16 cellular contexts compared by ENCODE assay signal in the genomic region with DNA sequence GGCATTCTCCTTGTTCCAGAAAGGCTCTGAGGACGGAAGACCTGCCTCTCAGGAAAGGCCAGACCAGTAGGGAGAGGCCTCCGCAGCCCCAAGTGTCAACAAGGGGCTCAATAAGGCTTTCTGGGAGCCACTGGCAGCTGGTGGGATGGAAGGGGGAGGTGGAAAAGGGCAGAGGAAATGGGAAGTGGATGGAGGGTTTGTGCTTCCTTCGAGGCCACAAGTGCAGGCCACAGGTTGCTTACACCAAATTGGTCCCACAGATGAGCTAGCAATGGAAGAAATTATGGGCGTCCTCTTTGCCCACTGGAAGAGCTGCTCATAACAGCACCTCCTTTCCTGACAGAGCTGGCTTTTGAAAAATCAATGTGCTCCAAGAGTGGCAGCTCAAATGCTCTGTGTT. TPM values are rescaled to one million over a fixed set of nuclear protein-coding genes. Genes with fewer than 3 reads are reported as not detected.
DNase-seq lines count a peak whose midpoint lies in the region; ATAC-seq, FAIRE-seq and TF ChIP-seq lines count a peak whose summit lies in the region.
"Had no signal": no experiment of that assay in that cellular context is flagged by ENCODE, and none has a peak within 500 bp of the region (broad histone marks: within the 10 kb centered on the region; RNA-seq: fewer than 3 reads in every experiment).

No MANE protein-coding gene starts in this region.

- no peak overlapping the region for H2BK15ac ChIP-seq in neuronal stem cell (ENCODE audit: low read length)

- H2AK5ac ChIP-seq in neuronal stem cell (ENCODE audit: low read depth, low read length), result peak overlapping the region; percentile 36

- TF ChIP-seq POLR2A in GM12878 (IDR thresholded peaks at IDR 0.05; ENCODE audit: low read depth, low read length), result 0 out of 2 replicates have a peak, but pooled peaks have one; percentile 14

- peak overlapping the region; percentile 73 for H3K18ac ChIP-seq in neuronal stem cell (ENCODE audit: low read length)

- BruUV-seq in GM12878 (replicated peaks; lab: Mats Ljungman, UMichigan) (no TSS peak), PC-3 (replicated peaks; lab: Mats Ljungman, UMichigan) (no TSS peak)

- no peak overlapping the region for H3K14ac ChIP-seq in neuronal stem cell (ENCODE audit: low read length)

- intact Hi-C loops in GM12878 (cut with micrococcal nuclease; ENCODE audit: unreplicated experiment) (no loop called here), PC-3 (cut with micrococcal nuclease) (no loop called here)

- no peaks in the 10 kb centered on the region for H3K9me2 ChIP-seq in PC-3 (replicated peaks; ENCODE audit: low read length)

- no peaks in the 10 kb centered on the region for H4K20me1 ChIP-seq in GM12878 (ENCODE audit: control insufficient read depth, insufficient read depth)
- H4K20me1 ChIP-seq in PC-3 (ENCODE audit: low read length), result no peaks in the 10 kb centered on the region

- H3K36me3 ChIP-seq in HUES48 (ENCODE audit: control insufficient read depth, insufficient read depth, low read length), result peaks cover 5% of the 10 kb centered on the region; the same call in 1 of the 2 replicates
- H3K36me3 ChIP-seq in GM12878 (ENCODE audit: control insufficient read depth in 2 of 2, insufficient read depth in 2 of 2, low read length in 1 of 2), result peaks cover 3 to 6% of the 10 kb centered on the region in 2 experiments; a peak in 3 of 4 replicates
- H3K36me3 ChIP-seq in neuronal stem cell (replicated peaks in 1 of 2; ENCODE audit: control insufficient read depth in 2 of 2, insufficient read depth in 2 of 2, low read length in 2 of 2), result peaks cover 7 to 45% of the 10 kb centered on the region in 2 donors
- H3K36me3 ChIP-seq in PC-3 (ENCODE audit: low read depth, low read length), result peaks cover 7% of the 10 kb centered on the region; the same call in 1 of the 2 replicates

- no peak overlapping the region for H2BK12ac ChIP-seq in neuronal stem cell (ENCODE audit: low read length)

- H2BK120ac ChIP-seq in neuronal stem cell (ENCODE audit: low read depth, low read length), result no peak overlapping the region

- H3K4me2 ChIP-seq in GM12878 (ENCODE audit: control insufficient read depth, insufficient read depth) (no peak overlapping the region), neuronal stem cell (ENCODE audit: insufficient read depth, low read length, poor library complexity, severe bottlenecking) (no peak overlapping the region), PC-3 (ENCODE audit: low read length) (no peak overlapping the region)

- H3K9me3 ChIP-seq in HUES48 (ENCODE audit: control insufficient read depth, insufficient read depth, low read length) (no peaks in the 10 kb centered on the region), GM12878 (replicated peaks; ENCODE audit: control insufficient read depth, insufficient read depth, low read length) (no peaks in the 10 kb centered on the region), neuronal stem cell (replicated peaks in 1 of 2; ENCODE audit: control insufficient read depth in 2 of 2, insufficient read depth in 1 of 2, low read depth in 1 of 2, low read length in 2 of 2) (no peaks in the 10 kb centered on the region), PC-3 (ENCODE audit: low read length) (no peaks in the 10 kb centered on the region)
- H3K9me3 ChIP-seq: thoracic aorta had no signal

- RAD21 ChIA-PET in GM12878 (lab: Charles Lee; ENCODE audit: unreplicated experiment), result interaction anchor here (1.8 kb wide), 1 partner anchor 20 kb away, joined by 10 read pairs; no protein-coding TSS in a partner anchor

- TF ChIP-seq CTCF in GM12878 (IDR thresholded peaks at IDR 0.05 in 2 of 3, conservative IDR thresholded peaks at IDR 0.05 in 1 of 3; ENCODE audit: control insufficient read depth in 2 of 3, extremely low read depth in 1 of 3, insufficient read depth in 1 of 3, low read depth in 3 of 3, low read length in 3 of 3) (no peak), PC-3 (conservative IDR thresholded peaks at IDR 0.05; ENCODE audit: low read depth, low read length) (no peak)

- H3K4ac ChIP-seq in neuronal stem cell (ENCODE audit: low read length), result no peak overlapping the region

- H3K23ac ChIP-seq in neuronal stem cell (ENCODE audit: low read depth, low read length, poor library complexity), result no peak overlapping the region

- H3K9ac ChIP-seq in HUES48 (ENCODE audit: low read depth, low read length), result no peak overlapping the region
- H3K9ac ChIP-seq in GM12878 (ENCODE audit: control insufficient read depth, insufficient read depth, low read length), result no peak overlapping the region
- H3K9ac ChIP-seq in neuronal stem cell (ENCODE audit: low read depth, low read length, poor library complexity), result no peak overlapping the region
- H3K9ac ChIP-seq in PC-3 (ENCODE audit: low read length), result no peak overlapping the region

- in situ Hi-C loops in GM12878 (cut with MboI), result no loop called here

- POLR2A ChIA-PET in GM12878 (lab: Charles Lee), result interaction anchor here (0.5 to 3.5 kb wide), 2 partner anchors 14 to 572 kb away, joined by 3 to 16 read pairs; no protein-coding TSS in a partner anchor
- POLR2A ChIA-PET in PC-3 (lab: Charles Lee; ENCODE audit: unreplicated experiment), result no interaction called here

- H3K4me3 ChIP-seq in HUES48 (ENCODE audit: low read depth, low read length) (no peak overlapping the region), GM12878 (no peak overlapping the region), neuronal stem cell (ENCODE audit: low read length in 2 of 2) (no peak overlapping the region), PC-3 (ENCODE audit: low read length) (no peak overlapping the region)
- H3K4me3 ChIP-seq: lung, thoracic aorta had no signal

- WGBS in GM12878 (ENCODE audit: insufficient coverage, insufficient replicate concordance, low lambda C conversion rate, missing lambda C conversion rate), result 99% methylated on average over 4 of the region's 4 CpGs
- no CpG with 5 or more reads among the region's 4 CpGs for WGBS in neuronal stem cell (ENCODE audit: extremely low coverage in 2 of 2, insufficient read length in 2 of 2, insufficient replicate concordance in 1 of 2), 2 donors

- no peaks in the 10 kb centered on the region for H3K79me1 ChIP-seq in neuronal stem cell (ENCODE audit: low read depth, low read length)

- DNase-seq in NCI-H748 (lab: John Stamatoyannopoulos, UW; ENCODE audit: unreplicated experiment), result peak; percentile 68
- DNase-seq in NCI-H748 treated with DMSO at 0.1 percent for 48 hours (lab: John Stamatoyannopoulos, UW), result no peak
- no peak for DNase-seq in GM12878 (ENCODE audit: low read depth, low spot score)
- DNase-seq in neuronal stem cell (ENCODE audit: low spot score), result no peak
- DNase-seq in PC-3, result no peak
- DNase-seq in middle frontal gyrus (ENCODE audit: extremely low spot score, low spot score), result no peak
- DNase-seq: activated CD4-positive, alpha-beta T cell treated with anti-CD3 and anti-CD28 coated beads for 36 hours; DND-41; foreskin melanocyte; NCI-H446 treated with DMSO at 0.1 percent for 48 hours; SW 1271 had no signal

- TF ChIP-seq RAD21 in GM12878 (IDR thresholded peaks at IDR 0.05; ENCODE audit: insufficient read depth, low read depth, low read length), result no peak

- H2AFZ ChIP-seq in GM12878 (ENCODE audit: control insufficient read depth, low read depth, low read length) (no peak overlapping the region), neuronal stem cell (ENCODE audit: low read length) (peak overlapping the region; percentile 2), PC-3 (ENCODE audit: low read length) (no peak overlapping the region)

- H3K27me3 ChIP-seq in HUES48 (ENCODE audit: control insufficient read depth, insufficient read depth, low read length) (no peaks in the 10 kb centered on the region), GM12878 (replicated peaks in 1 of 2; ENCODE audit: control insufficient read depth in 2 of 2, insufficient read depth in 2 of 2, low read length in 1 of 2) (no peaks in the 10 kb centered on the region), neuronal stem cell (ENCODE audit: control insufficient read depth in 3 of 3, insufficient read depth in 3 of 3, low read depth in 1 of 3, low read length in 3 of 3) (no peaks in the 10 kb centered on the region), PC-3 (ENCODE audit: low read length) (no peaks in the 10 kb centered on the region)

- H2BK5ac ChIP-seq in neuronal stem cell (ENCODE audit: low read length), result no peak overlapping the region

- no peaks in the 10 kb centered on the region for H3F3A ChIP-seq in PC-3 (ENCODE audit: low read length, unreplicated experiment)

- H3K4me1 ChIP-seq in HUES48 (ENCODE audit: control insufficient read depth, insufficient read depth, low read length), result peaks cover 20% of the 10 kb centered on the region
- H3K4me1 ChIP-seq in GM12878 (ENCODE audit: control insufficient read depth, insufficient read depth, low read length), result peaks cover 14% of the 10 kb centered on the region
- peaks cover 10 to 18% of the 10 kb centered on the region in 2 donors for H3K4me1 ChIP-seq in neuronal stem cell (ENCODE audit: control insufficient read depth in 2 of 2, insufficient read depth in 1 of 2, low read depth in 1 of 2, low read length in 2 of 2)
- H3K4me1 ChIP-seq in PC-3 (ENCODE audit: insufficient read depth, low read length), result no peaks in the 10 kb centered on the region

- H4K8ac ChIP-seq in neuronal stem cell (ENCODE audit: low read depth, low read length), result no peak overlapping the region

- no peaks in the 10 kb centered on the region for H3K79me2 ChIP-seq in GM12878 (ENCODE audit: control insufficient read depth, insufficient read depth, low read length)
- no peaks in the 10 kb centered on the region for H3K79me2 ChIP-seq in PC-3 (ENCODE audit: low read length)

- TF ChIP-seq EP300 in GM12878 (IDR thresholded peaks at IDR 0.05; ENCODE audit: borderline replicate concordance in 1 of 2, control insufficient read depth in 1 of 2, low read depth in 2 of 2, low read length in 2 of 2), result no peak

- SMC1A ChIA-PET in GM12878 (lab: Charles Lee; ENCODE audit: uncharacterized antibody, unreplicated experiment), result interaction anchor here (0.9 to 2.6 kb wide), 6 partner anchors 10 to 177 kb away, joined by 3 to 15 read pairs (median 6); no protein-coding TSS in a partner anchor

- peak overlapping the region; percentile 90 for H3K27ac ChIP-seq in HUES48 (ENCODE audit: low read depth, low read length)
- no peak overlapping the region for H3K27ac ChIP-seq in GM12878 (ENCODE audit: control insufficient read depth, insufficient read depth)
- peak overlapping the region; percentile 10 for H3K27ac ChIP-seq in neuronal stem cell (replicated peaks; ENCODE audit: low read length)
- no peak overlapping the region for H3K27ac ChIP-seq in PC-3 (ENCODE audit: low read length)
- H3K27ac ChIP-seq: thoracic aorta had no signal

- no peak overlapping the region for H4K91ac ChIP-seq in neuronal stem cell (ENCODE audit: low read depth, low read length, poor library complexity)

- CTCF ChIA-PET in GM12878 (lab: Yijun Ruan, JAX), result interaction anchor here (1.1 to 2.2 kb wide), 5 partner anchors 8 to 177 kb away, joined by 3 to 19 read pairs (median 4); no protein-coding TSS in a partner anchor
- CTCF ChIA-PET in PC-3 (lab: Charles Lee), result interaction anchor here (0.6 kb wide), 1 partner anchor 324 kb away, joined by 8 read pairs; no protein-coding TSS in a partner anchor

- FAIRE-seq in GM12878 (lab: Jason Lieb, UNC), result no peak
- FAIRE-seq: endometrium had no signal

- ATAC-seq in GM12878 (no peak), PC-3 (no peak), HG03175 (IDR thresholded peaks at IDR 0.05; ENCODE audit: unreplicated experiment) (no peak)
- ATAC-seq: activated CD4-positive, alpha-beta T cell treated with anti-CD3 and anti-CD28 coated beads for 36 hours had no signal

RNA-seq across cellular contexts. Expression of gene P2RX4, which starts 28.2 kb away (rescaled TPM):
- total RNA-seq in GM12878 (2013; cell fraction: nucleolus; rRNA removed), result 75.0 TPM in 2 replicates
- total RNA-seq in GM12878 (2014; rRNA removed) (25.3 and 28.0 TPM in 2 replicates), GM12878 (2014; rRNA removed; fragmentation: Illumina TruSeq; extraction: Trizol) (15.3 and 17.3 TPM in 2 replicates), GM12878 (2021) (17.0 and 18.6 TPM in 2 replicates), PC-3 (2014; rRNA removed) (19.4 and 21.6 TPM in 2 replicates)
- 12.3 TPM for polyA plus RNA-seq in GM12878 (2011; ENCODE audit: low read depth)
- polyA plus RNA-seq in GM12878 (2011; rRNA removed) (35.2 and 43.4 TPM in 2 replicates), GM12878 (2014; fragmentation: Illumina TruSeq; extraction: Trizol) (10.4 and 16.2 TPM in 2 replicates), GM12878 (2014; fragmentation: Nextera tagmentation; extraction: Ambion mirVana) (10 to 100 TPM in 1 of 2 experiments, 1 to 10 TPM in 1; 9.0 to 11.3 TPM), GM12878 (2014; rRNA removed) (28.4 and 31.7 TPM in 2 replicates), GM12878 (2016; fragmentation: Nextera tagmentation; extraction: Ambion mirVana) (10 to 100 TPM; 22.4 to 27.4 TPM)
- polyA plus RNA-seq in GM12878 (2011; cell fraction: cytosol; rRNA removed), result 46.5 and 63.0 TPM in 2 replicates
- 59.7 and 68.9 TPM in 2 replicates for polyA plus RNA-seq in GM12878 (2011; cell fraction: nucleus; rRNA removed)
- 16.2 and 20.4 TPM in 2 replicates for polyA plus RNA-seq in GM12878 (2012)
- 54.9 and 57.2 TPM in 2 replicates for polyA minus RNA-seq in GM12878 (2011; rRNA and poly(A)+ RNA removed)
- 9.9 and 10.8 TPM in 2 replicates for polyA minus RNA-seq in GM12878 (2011; cell fraction: cytosol; rRNA and poly(A)+ RNA removed)
- polyA minus RNA-seq in GM12878 (2011; cell fraction: nucleus; rRNA and poly(A)+ RNA removed), result 25.8 and 32.5 TPM in 2 replicates
- polyA plus RNA-seq in neuronal stem cell (2013, experiment 1 of 2), result 9.9 TPM
- polyA plus RNA-seq in neuronal stem cell (2013, experiment 2 of 2), result 10.7 TPM

RNA-seq across cellular contexts. Expression of gene CAMKK2, which starts 58.4 kb away (rescaled TPM):
- 45.5 and 50.6 TPM in 2 replicates for total RNA-seq in GM12878 (2013; cell fraction: nucleolus; rRNA removed)
- total RNA-seq in GM12878 (2014; rRNA removed) (25.0 and 28.5 TPM in 2 replicates), GM12878 (2014; rRNA removed; fragmentation: Illumina TruSeq; extraction: Trizol) (17.1 and 17.7 TPM in 2 replicates), GM12878 (2021) (37.7 and 38.3 TPM in 2 replicates), PC-3 (2014; rRNA removed) (20.1 and 26.5 TPM in 2 replicates)
- 11.2 TPM for polyA plus RNA-seq in GM12878 (2011; ENCODE audit: low read depth)
- polyA plus RNA-seq in GM12878 (2011; rRNA removed) (34.8 and 40.6 TPM in 2 replicates), GM12878 (2014; fragmentation: Illumina TruSeq; extraction: Trizol) (26.5 and 28.8 TPM in 2 replicates), GM12878 (2014; fragmentation: Nextera tagmentation; extraction: Ambion mirVana) (1 to 10 TPM; 5.2 to 5.3 TPM), GM12878 (2014; rRNA removed) (33.0 and 35.3 TPM in 2 replicates), GM12878 (2016; fragmentation: Nextera tagmentation; extraction: Ambion mirVana) (10 to 100 TPM; 23.7 to 24.8 TPM)
- polyA plus RNA-seq in GM12878 (2011; cell fraction: cytosol; rRNA removed), result 48.6 and 50.5 TPM in 2 replicates
- 76.2 and 79.0 TPM in 2 replicates for polyA plus RNA-seq in GM12878 (2011; cell fraction: nucleus; rRNA removed)
- polyA plus RNA-seq in GM12878 (2012), result 17.3 and 19.6 TPM in 2 replicates
- 46.7 and 58.2 TPM in 2 replicates for polyA minus RNA-seq in GM12878 (2011; rRNA and poly(A)+ RNA removed)
- polyA minus RNA-seq in GM12878 (2011; cell fraction: cytosol; rRNA and poly(A)+ RNA removed), result 18.5 and 23.1 TPM in 2 replicates
- 29.7 and 44.9 TPM in 2 replicates for polyA minus RNA-seq in GM12878 (2011; cell fraction: nucleus; rRNA and poly(A)+ RNA removed)
- polyA plus RNA-seq in neuronal stem cell (2013, experiment 1 of 2), result 24.5 TPM
- polyA plus RNA-seq in neuronal stem cell (2013, experiment 2 of 2), result 24.3 TPM

Comparison
In these comparisons a context has a peak if more than half of its experiments do, and no peak if none do; other contexts are left out.
1. H3K27ac ChIP-seq: peak in HUES48 (single experiment) and neuronal stem cell (single experiment); none in GM12878 (single experiment) and PC-3 (single experiment).